Comparison of ENCODE assay signal across 2 cellular contexts in genomic region chr19:38473201-38473600, GRCh38.
A peak's percentile ranks its signal among the peaks of the same experiment; 100 is the strongest.
TF ChIP-seq lines count a peak whose summit lies in the region.

No MANE protein-coding gene starts in this region.

TF ChIP-seq in HEK293, 187 proteins besides CTCF, POLR2A, EP300 and RAD21:
- peak; percentile 20; the same call in 1 of the 2 replicates for TF ChIP-seq ZIC2 (tag by site-specific recombination; IDR thresholded peaks at IDR 0.05)
- no peak for TF ChIP-seq GLI4 (tag by site-specific recombination; IDR thresholded peaks at IDR 0.05)
- no peak for TF ChIP-seq ZNF692 (tag by site-specific recombination; IDR thresholded peaks at IDR 0.05)
- no peak for TF ChIP-seq ZNF473 (tag by site-specific recombination; IDR thresholded peaks at IDR 0.05)
- TF ChIP-seq PRDM2 (tag by site-specific recombination; IDR thresholded peaks at IDR 0.05; ENCODE audit: borderline replicate concordance): no peak
- no peak for TF ChIP-seq ZNF544 (tag by site-specific recombination; IDR thresholded peaks at IDR 0.05)

TF ChIP-seq in K562, 482 proteins besides CTCF, POLR2A, EP300 and RAD21:
- TF ChIP-seq ZNF79 (CRISPR knock-in tag; IDR thresholded peaks at IDR 0.05; ENCODE audit: low read depth): no peak
- TF ChIP-seq BRD9 (IDR thresholded peaks at IDR 0.05; ENCODE audit: low read depth, partially characterized antibody): no peak
- TF ChIP-seq ETV1 (tag; conservative IDR thresholded peaks at IDR 0.05; ENCODE audit: low read depth): no peak
- no peak for TF ChIP-seq TEAD4 (IDR thresholded peaks at IDR 0.05; ENCODE audit: low read length)
- no peak for TF ChIP-seq TEAD4 (CRISPR knock-in tag; IDR thresholded peaks at IDR 0.05; ENCODE audit: borderline replicate concordance)
- TF ChIP-seq EHMT2 (IDR thresholded peaks at IDR 0.05): no peak
- peak; percentile 31; the same call in 1 of the 2 replicates for TF ChIP-seq POLR2G (IDR thresholded peaks at IDR 0.05; ENCODE audit: low read depth, low read length)
- no peak for TF ChIP-seq MEF2D (tag; conservative IDR thresholded peaks at IDR 0.05; ENCODE audit: low read depth)
- TF ChIP-seq TAL1 (IDR thresholded peaks at IDR 0.05): no peak
- no peak for TF ChIP-seq ZHX1 (conservative IDR thresholded peaks at IDR 0.05; ENCODE audit: low read length)
